ENCODE assay signal across 1 cellular context in genomic region chr7:93799750-93800357, GRCh38.
TF ChIP-seq lines count a peak whose summit lies in the region.

No MANE protein-coding gene starts in this region.

TF ChIP-seq in K562, 482 proteins besides CTCF, POLR2A, EP300 and RAD21 (continued from another document):
- no peak for TF ChIP-seq SIN3A (IDR thresholded peaks at IDR 0.05; ENCODE audit: borderline replicate concordance in 2 of 2, control insufficient read depth in 1 of 2, low read depth in 2 of 2, low read length in 2 of 2)
- TF ChIP-seq ESRRB (CRISPR knock-in tag; IDR thresholded peaks at IDR 0.05; ENCODE audit: borderline replicate concordance) = no peak
- TF ChIP-seq, protein P1, sequence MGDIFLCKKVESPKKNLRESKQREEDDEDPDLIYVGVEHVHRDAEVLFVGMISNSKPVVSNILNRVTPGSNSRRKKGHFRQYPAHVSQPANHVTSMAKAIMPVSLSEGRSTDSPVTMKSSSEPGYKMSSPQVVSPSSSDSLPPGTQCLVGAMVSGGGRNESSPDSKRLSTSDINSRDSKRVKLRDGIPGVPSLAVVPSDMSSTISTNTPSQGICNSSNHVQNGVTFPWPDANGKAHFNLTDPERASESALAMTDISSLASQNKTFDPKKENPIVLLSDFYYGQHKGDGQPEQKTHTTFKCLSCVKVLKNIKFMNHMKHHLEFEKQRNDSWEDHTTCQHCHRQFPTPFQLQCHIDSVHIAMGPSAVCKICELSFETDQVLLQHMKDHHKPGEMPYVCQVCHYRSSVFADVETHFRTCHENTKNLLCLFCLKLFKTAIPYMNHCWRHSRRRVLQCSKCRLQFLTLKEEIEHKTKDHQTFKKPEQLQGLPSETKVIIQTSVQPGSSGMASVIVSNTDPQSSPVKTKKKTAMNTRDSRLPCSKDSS (IDR thresholded peaks at IDR 0.05; ENCODE audit: low read depth, partially characterized antibody) = no peak
- TF ChIP-seq, protein P2, sequence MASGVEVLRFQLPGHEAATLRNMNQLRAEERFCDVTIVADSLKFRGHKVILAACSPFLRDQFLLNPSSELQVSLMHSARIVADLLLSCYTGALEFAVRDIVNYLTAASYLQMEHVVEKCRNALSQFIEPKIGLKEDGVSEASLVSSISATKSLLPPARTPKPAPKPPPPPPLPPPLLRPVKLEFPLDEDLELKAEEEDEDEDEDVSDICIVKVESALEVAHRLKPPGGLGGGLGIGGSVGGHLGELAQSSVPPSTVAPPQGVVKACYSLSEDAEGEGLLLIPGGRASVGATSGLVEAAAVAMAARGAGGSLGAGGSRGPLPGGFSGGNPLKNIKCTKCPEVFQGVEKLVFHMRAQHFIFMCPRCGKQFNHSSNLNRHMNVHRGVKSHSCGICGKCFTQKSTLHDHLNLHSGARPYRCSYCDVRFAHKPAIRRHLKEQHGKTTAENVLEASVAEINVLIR (CRISPR knock-in tag; IDR thresholded peaks at IDR 0.05) = no peak
- TF ChIP-seq PCBP1 (IDR thresholded peaks at IDR 0.05; ENCODE audit: low read depth, low read length, poor library complexity, severe bottlenecking) = no peak
